In the genomic region with DNA sequence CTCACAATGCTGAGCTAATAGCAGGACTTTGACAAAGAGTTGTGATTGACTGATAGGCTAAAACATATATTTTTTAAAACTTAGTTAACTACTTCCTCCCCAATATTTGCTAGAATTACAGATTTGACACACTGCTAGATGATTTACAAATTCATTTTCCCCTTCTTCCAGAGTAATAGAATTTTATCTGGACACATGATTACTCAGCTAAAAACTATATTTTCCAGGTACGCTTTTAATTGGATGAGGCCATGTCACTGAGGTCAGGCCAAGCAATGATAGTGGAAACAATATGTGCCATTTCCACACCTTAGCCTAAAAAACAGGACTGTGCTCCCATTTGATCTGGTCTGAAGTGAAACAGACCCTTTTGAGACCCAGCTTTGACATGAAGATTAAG, we compare ENCODE assay signal across 26 cellular contexts.
"Had no signal": no experiment of that assay in that cellular context is flagged by ENCODE, and none has a peak within 500 bp of the region (broad histone marks: within the 10 kb centered on the region; RNA-seq: fewer than 3 reads in every experiment).

No MANE protein-coding gene starts in this region.

- H3K9me3 Mint-ChIP-seq: dendritic cell treated with granulocyte-macrophage colony-stimulating factor and Interleukin-4, amounts not matched to agents 40 ng/mL and 50 ng/mL, for 4 days had no signal

- H3K27me3 ChIP-seq: colonic mucosa, dorsolateral prefrontal cortex, esophagus muscularis mucosa, esophagus squamous epithelium, foreskin keratinocyte, gastrocnemius medialis, gastroesophageal sphincter, heart left ventricle, heart right ventricle had no signal

- FAIRE-seq: colon, endometrium, frontal cortex had no signal

- H3K36me3 ChIP-seq: colonic mucosa, esophagus muscularis mucosa, esophagus squamous epithelium, gastrocnemius medialis, gastroesophageal sphincter, heart left ventricle, heart right ventricle had no signal

- H3K4me3 ChIP-seq: colonic mucosa, coronary artery, dorsolateral prefrontal cortex, esophagus muscularis mucosa, esophagus squamous epithelium, gastrocnemius medialis, gastroesophageal sphincter, heart left ventricle, heart right ventricle had no signal

- ATAC-seq: effector memory CD8-positive, alpha-beta T cell; esophagus mucosa; foreskin keratinocyte; gastrocnemius medialis; gastroesophageal sphincter; heart left ventricle; heart right ventricle had no signal

- H3K4me1 ChIP-seq: colonic mucosa, esophagus muscularis mucosa, foreskin keratinocyte, gastrocnemius medialis, gastroesophageal sphincter, heart left ventricle had no signal

- H3K9me3 ChIP-seq: colonic mucosa, esophagus muscularis mucosa, esophagus squamous epithelium, gastrocnemius medialis had no signal

- H3K27ac ChIP-seq: colonic mucosa, coronary artery, dorsolateral prefrontal cortex, epithelial cell of prostate, esophagus muscularis mucosa, esophagus squamous epithelium, foreskin keratinocyte, gastrocnemius medialis, gastroesophageal sphincter, heart left ventricle, heart right ventricle had no signal

- H3K4me3 Mint-ChIP-seq: dendritic cell treated with granulocyte-macrophage colony-stimulating factor and Interleukin-4, amounts not matched to agents 40 ng/mL and 50 ng/mL, for 4 days; effector memory CD8-positive, alpha-beta T cell had no signal

- H3K27ac Mint-ChIP-seq: dendritic cell treated with granulocyte-macrophage colony-stimulating factor and Interleukin-4, amounts not matched to agents 40 ng/mL and 50 ng/mL, for 4 days; effector memory CD8-positive, alpha-beta T cell had no signal

- DNase-seq: colonic mucosa; cortex of kidney; dermis blood vessel endothelial cell; dorsolateral prefrontal cortex; effector CD4-positive, alpha-beta T cell; effector CD8-positive, alpha-beta T cell; effector memory CD4-positive, alpha-beta T cell; effector memory CD8-positive, alpha-beta T cell; erythroblast; esophagus squamous epithelium; foreskin fibroblast; foreskin keratinocyte; foreskin melanocyte; gastrocnemius medialis; glutamatergic neuron; heart left ventricle; heart right ventricle had no signal

- H3K27me3 Mint-ChIP-seq: dendritic cell treated with granulocyte-macrophage colony-stimulating factor and Interleukin-4, amounts not matched to agents 40 ng/mL and 50 ng/mL, for 4 days had no signal
